In genomic region chr22:23956301-23956900, GRCh38 we compare ENCODE assay signal across 9 cellular contexts. TPM values are rescaled to one million over a fixed set of nuclear protein-coding genes. Genes with fewer than 3 reads are reported as not detected.
A peak's percentile ranks its signal among the peaks of the same experiment; 100 is the strongest.
DNase-seq lines count a peak whose midpoint lies in the region; ATAC-seq and TF ChIP-seq lines count a peak whose summit lies in the region.
"Not testable (repeated sequence)": the region's sequence is repeated elsewhere in the genome, so short reads cannot be mapped to it uniquely, and the experiment has no call there.
"Had no signal": no experiment of that assay in that cellular context is flagged by ENCODE, and none has a peak within 500 bp of the region (broad histone marks: within the 10 kb centered on the region; RNA-seq: fewer than 3 reads in every experiment).

No MANE protein-coding gene starts in this region.

- H3K4me1 ChIP-seq in fibroblast of lung (ENCODE audit: control insufficient read depth, extremely low read depth, insufficient read depth, low read length), result not testable (repeated sequence)

- ATAC-seq in GM18498 (IDR thresholded peaks at IDR 0.05; ENCODE audit: unreplicated experiment), result peak; percentile 46

- CTCF ChIA-PET in AG04449 (lab: Yijun Ruan, JAX), result interaction anchor here (0.6 to 1.7 kb wide), 12 partner anchors 9 to 187 kb away, joined by 3 to 23 read pairs (median 5); partner anchors contain the start of genes MIF and SLC2A11

- H3K4me3 ChIP-seq in AG04449 (ENCODE audit: low read depth, low read length); fibroblast of lung (replicated peaks in 1 of 4; ENCODE audit: control extremely low read depth in 1 of 4, insufficient read depth in 1 of 4, low read depth in 3 of 4, low read length in 4 of 4): not testable (repeated sequence)

- not testable (repeated sequence) for H3K36me3 ChIP-seq in fibroblast of lung (ENCODE audit: control insufficient read depth, insufficient read depth, low read length)

- not testable (repeated sequence) for H3K9me3 ChIP-seq in fibroblast of lung (ENCODE audit: control insufficient read depth, insufficient read depth, low read depth, low read length)

- POLR2A ChIA-PET in AG04449 (lab: Yijun Ruan, JAX), result not testable (repeated sequence)

- H3K4me2 ChIP-seq in fibroblast of lung (ENCODE audit: extremely low read depth, insufficient read depth, low read length), result not testable (repeated sequence)

- not testable (repeated sequence) for H3K27ac ChIP-seq in fibroblast of lung (ENCODE audit: insufficient read depth, low read length)

- not testable (repeated sequence) for H4K20me1 ChIP-seq in fibroblast of lung (ENCODE audit: control insufficient read depth, extremely low read depth, insufficient read depth, low read length)

- peak; percentile 71 for TF ChIP-seq CTCF in AG04449 (IDR thresholded peaks at IDR 0.05; ENCODE audit: insufficient read depth, low read length, missing control alignments)
- TF ChIP-seq CTCF in fibroblast of lung (conservative IDR thresholded peaks at IDR 0.05 in 1 of 2, IDR thresholded peaks at IDR 0.05 in 1 of 2; ENCODE audit: low read depth in 1 of 2, low read length in 2 of 2), result peak; percentile 69 to 75

- not testable (repeated sequence) for H2AFZ ChIP-seq in fibroblast of lung (ENCODE audit: low read length)

- not testable (repeated sequence) for H3K9ac ChIP-seq in fibroblast of lung (ENCODE audit: insufficient read depth, low read length)

- DNase-seq in AG04449 (ENCODE audit: low read depth, low spot score), result peak; percentile 3
- peak; percentile 58 for DNase-seq in NCI-H1694 treated with DMSO at 0.1 percent for 48 hours (lab: John Stamatoyannopoulos, UW)
- DNase-seq in T-helper 1 cell, result peak; percentile 29 to 77 (median 58)
- peak; percentile 76 for DNase-seq in activated gamma-delta T cell treated with Interleukin-2 at 50 U/mL for 16 hours
- peak; percentile 39 to 59 for DNase-seq in fibroblast of lung (ENCODE audit: low read depth in 2 of 2)
- DNase-seq in medulla oblongata (ENCODE audit: extremely low spot score), result peak; percentile 95
- DNase-seq in stimulated activated CD4-positive, alpha-beta T cell treated with anti-CD3 and anti-CD28 coated beads, Interleukin-2, amount 100 ng/mL, for 24 hours, result peak; percentile 85 to 86

- not testable (repeated sequence) for H3K79me2 ChIP-seq in fibroblast of lung (ENCODE audit: control insufficient read depth, insufficient read depth, low read length)

- not testable (repeated sequence) for H3K27me3 ChIP-seq in fibroblast of lung (ENCODE audit: control insufficient read depth, insufficient read depth, low read length)

RNA-seq across cellular contexts. Expression of gene GSTT2B, which starts 4.6 kb away (rescaled TPM):
- total RNA-seq in fibroblast of lung, result 0.26 and 9.9 TPM in 2 replicates
- polyA plus RNA-seq in fibroblast of lung, result 21.0 and 38.1 TPM in 2 replicates
- 24.3 and 46.0 TPM in 2 replicates for polyA plus RNA-seq in fibroblast of lung (2012)
- polyA minus RNA-seq in fibroblast of lung (ENCODE audit: low replicate concordance), result 13.6 and 63.9 TPM in 2 replicates

RNA-seq across cellular contexts. Expression of gene DDTL, which starts 10.3 kb away (rescaled TPM):
- 2.1 and 4.1 TPM in 2 replicates for total RNA-seq in fibroblast of lung
- polyA plus RNA-seq in fibroblast of lung, result 0.36 and 0.51 TPM in 2 replicates
- 1.4 and 1.6 TPM in 2 replicates for polyA plus RNA-seq in fibroblast of lung (2012)
- polyA minus RNA-seq in fibroblast of lung (ENCODE audit: low replicate concordance), result 2.4 TPM in 1 of 2 replicates, not detected in the other

RNA-seq across cellular contexts. Expression of gene DDT, which starts 17.8 kb away (rescaled TPM):
- 72.4 and 111 TPM in 2 replicates for total RNA-seq in fibroblast of lung
- polyA plus RNA-seq in fibroblast of lung, result 79.5 and 79.8 TPM in 2 replicates
- polyA plus RNA-seq in fibroblast of lung (2012), result 113 and 151 TPM in 2 replicates
- 29.3 and 36.3 TPM in 2 replicates for polyA minus RNA-seq in fibroblast of lung (ENCODE audit: low replicate concordance)

RNA-seq across cellular contexts. Expression of gene GSTT2, which starts 23.5 kb away (rescaled TPM):
- total RNA-seq in fibroblast of lung, result 0.33 TPM in 1 of 2 replicates, not detected in the other
- polyA plus RNA-seq in fibroblast of lung, result 1.9 and 2.4 TPM in 2 replicates
- polyA plus RNA-seq in fibroblast of lung (2012), result 2.7 and 2.8 TPM in 2 replicates
- 1.2 TPM in 1 of 2 replicates, not detected in the other for polyA minus RNA-seq in fibroblast of lung (ENCODE audit: low replicate concordance)

RNA-seq across cellular contexts. Expression of gene GSTT4, which starts 48.9 kb away (rescaled TPM):
- not detected in 2 replicates for total RNA-seq in fibroblast of lung
- polyA plus RNA-seq in fibroblast of lung, result not detected in 2 replicates
- not detected in 2 replicates for polyA plus RNA-seq in fibroblast of lung (2012)
- not detected in 2 replicates for polyA minus RNA-seq in fibroblast of lung (ENCODE audit: low replicate concordance)
- polyA plus RNA-seq: thymus had no signal

Comparison
In these comparisons a context has a peak if more than half of its experiments do, and no peak if none do; other contexts are left out.
1. DNase-seq: peak in every context shown above with its lines; median percentile 95 in medulla oblongata; 86 in stimulated activated CD4-positive, alpha-beta T cell treated with anti-CD3 and anti-CD28 coated beads, Interleukin-2, amount 100 ng/mL, for 24 hours; 76 in activated gamma-delta T cell treated with Interleukin-2 at 50 U/mL for 16 hours; 58 in NCI-H1694 treated with DMSO at 0.1 percent for 48 hours; 58 in T-helper 1 cell; 49 in fibroblast of lung; 3 in AG04449.